Comparison of ENCODE assay signal across 22 cellular contexts in genomic region chr19:3378352-3379146, GRCh38. TPM values are rescaled to one million over a fixed set of nuclear protein-coding genes. Genes with fewer than 3 reads are reported as not detected.
DNase-seq lines count a peak whose midpoint lies in the region; ATAC-seq and TF ChIP-seq lines count a peak whose summit lies in the region.
"Had no signal": no experiment of that assay in that cellular context is flagged by ENCODE, and none has a peak within 500 bp of the region (broad histone marks: within the 10 kb centered on the region; RNA-seq: fewer than 3 reads in every experiment).

No MANE protein-coding gene starts in this region.

- H3K36me3 ChIP-seq in left ventricle myocardium inferior (peaks cover 11% of the 10 kb centered on the region), heart right ventricle (peaks cover 0 to 33% (median 7%) of the 10 kb centered on the region in 9 donors), esophagus muscularis mucosa (peaks cover 11 to 34% (median 23%) of the 10 kb centered on the region in 4 donors), psoas muscle (ENCODE audit: insufficient read depth in 1 of 2, low read depth in 1 of 2) (peaks cover 0 to 13% of the 10 kb centered on the region in 2 donors)

- DNase-seq in left ventricle myocardium inferior (no peak), heart right ventricle (no peak), esophagus muscularis mucosa (ENCODE audit: extremely low spot score) (no peak), psoas muscle (peak in 1 of 2 donors; percentile 44), inferior parietal cortex (ENCODE audit: extremely low spot score) (no peak), DMS153 treated with DMSO at 0.1 percent for 48 hours (lab: John Stamatoyannopoulos, UW; ENCODE audit: unreplicated experiment) (no peak)
- DNase-seq in activated T-cell treated with anti-CD3 and anti-CD28 coated beads, Interleukin-2, amount 50 U/mL, for 1 hour: no peak
- DNase-seq: ACHN; activated CD4-positive, alpha-beta memory T cell treated with anti-CD3 and anti-CD28 coated beads for 36 hours; activated T-cell treated with anti-CD3 and anti-CD28 coated beads, Interleukin-2, amount 50 U/mL, for 4 hours; CD4-positive, alpha-beta memory T cell; foreskin fibroblast; mammary epithelial cell; naive thymus-derived CD8-positive, alpha-beta T cell; NCI-H1092; NCI-H748 treated with DMSO at 0.1 percent for 48 hours; PC-9; stimulated activated CD4-positive, alpha-beta T cell treated with anti-CD3 and anti-CD28 coated beads, Interleukin-2, amount 100 ng/mL, for 48 hours; WERI-Rb-1 had no signal

- no peak for ATAC-seq in heart right ventricle
- no peak for ATAC-seq in psoas muscle
- ATAC-seq in HG03159 (IDR thresholded peaks at IDR 0.05; ENCODE audit: unreplicated experiment): no peak
- ATAC-seq: activated T-cell treated with anti-CD3 and anti-CD28 coated beads, Interleukin-2, amount 50 U/mL, for 4 hours; naive thymus-derived CD8-positive, alpha-beta T cell had no signal

- H3K4me3 ChIP-seq in left ventricle myocardium inferior: no peak overlapping the region
- H3K4me3 ChIP-seq in heart right ventricle: no peak overlapping the region
- H3K4me3 ChIP-seq in esophagus muscularis mucosa: no peak overlapping the region
- H3K4me3 ChIP-seq in psoas muscle: no peak overlapping the region
- H3K4me3 ChIP-seq: PC-9 had no signal

- TF ChIP-seq POLR2A in esophagus muscularis mucosa (IDR thresholded peaks at IDR 0.05; ENCODE audit: low read depth): no peak

- H3K27ac ChIP-seq in left ventricle myocardium inferior (replicated peaks) (peak overlapping the region; percentile 89), heart right ventricle (peak overlapping the region in 5 of 10 donors; percentile 14 to 93 (median 39)), esophagus muscularis mucosa (replicated peaks in 1 of 4) (peak overlapping the region; percentile 98 to 100 (median 100)), psoas muscle (peak overlapping the region; percentile 67)
- H3K27ac ChIP-seq: HL-60, KMS-11, PC-9, WERI-Rb-1 had no signal

- H3K27me3 ChIP-seq in left ventricle myocardium inferior (ENCODE audit: low read depth) (no peaks in the 10 kb centered on the region), heart right ventricle (no peaks in the 10 kb centered on the region), esophagus muscularis mucosa (no peaks in the 10 kb centered on the region), psoas muscle (ENCODE audit: insufficient read depth in 3 of 3, low read length in 2 of 3) (no peaks in the 10 kb centered on the region)

- no peak for TF ChIP-seq CTCF in left ventricle myocardium inferior (IDR thresholded peaks at IDR 0.05; ENCODE audit: borderline replicate concordance)
- TF ChIP-seq CTCF in heart right ventricle (IDR thresholded peaks at IDR 0.05): no peak
- TF ChIP-seq CTCF in esophagus muscularis mucosa (IDR thresholded peaks at IDR 0.05): no peak
- TF ChIP-seq CTCF in psoas muscle (IDR thresholded peaks at IDR 0.05): no peak

- H3K4me1 ChIP-seq in left ventricle myocardium inferior (peaks cover 81% of the 10 kb centered on the region), heart right ventricle (peaks cover 22 to 82% (median 54%) of the 10 kb centered on the region in 9 donors), esophagus muscularis mucosa (peaks cover 60 to 100% (median 99%) of the 10 kb centered on the region in 4 donors), psoas muscle (peaks cover 58% of the 10 kb centered on the region)

- intact Hi-C loops in left ventricle myocardium inferior (cut with micrococcal nuclease) (no loop called here), heart right ventricle (cut with DNase I) (no loop called here), esophagus muscularis mucosa (cut with DNase I) (no loop called here), psoas muscle (cut with DNase I) (no loop called here)

- H3K9me3 ChIP-seq in left ventricle myocardium inferior (replicated peaks) (no peaks in the 10 kb centered on the region), heart right ventricle (no peaks in the 10 kb centered on the region), esophagus muscularis mucosa (no peaks in the 10 kb centered on the region), psoas muscle (no peaks in the 10 kb centered on the region)

- no peak for TF ChIP-seq EP300 in esophagus muscularis mucosa (IDR thresholded peaks at IDR 0.05)

- 54 to 68% methylated on average over 11 of the region's 11 CpGs for WGBS in heart right ventricle, 2 donors
- WGBS in esophagus muscularis mucosa: 60% methylated on average over 11 of the region's 11 CpGs
- WGBS in psoas muscle, 3 donors: 68 to 75% (median 74%) methylated on average over 11 of the region's 11 CpGs

RNA-seq across cellular contexts. Expression of gene NFIC, which starts 12.2 kb away (rescaled TPM):
- total RNA-seq in left ventricle myocardium inferior: 145 TPM
- 100 to 1,000 TPM; 132 to 217 (median 161) TPM for total RNA-seq in heart right ventricle
- polyA plus RNA-seq in heart right ventricle: 100 to 1,000 TPM in 1 of 2 donors, 10 to 100 TPM in 1; 52.3 to 147 TPM
- 100 to 1,000 TPM; 165 to 297 (median 211) TPM for total RNA-seq in esophagus muscularis mucosa
- 100 to 1,000 TPM; 209 to 439 (median 325) TPM for total RNA-seq in psoas muscle
- 100 to 1,000 TPM in 2 of 3 donors, 10 to 100 TPM in 1; 100.0 to 270 (median 165) TPM for polyA plus RNA-seq in psoas muscle
